ENCODE assay signal across 26 cellular contexts in genomic region chr20:1539816-1540215, GRCh38. TPM values are rescaled to one million over a fixed set of nuclear protein-coding genes. Genes with fewer than 3 reads are reported as not detected.
"Had no signal": no experiment of that assay in that cellular context is flagged by ENCODE, and none has a peak within 500 bp of the region (broad histone marks: within the 10 kb centered on the region; RNA-seq: fewer than 3 reads in every experiment).

No MANE protein-coding gene starts in this region.

- H3K36me3 Mint-ChIP-seq: activated CD8-positive, alpha-beta memory T cell treated with anti-CD3 and anti-CD28 coated beads, Interleukin-2, amount 10 ng/mL, durations not matched to agents 7 days and 5 days; activated naive CD8-positive, alpha-beta T cell treated with anti-CD3 and anti-CD28 coated beads for 36 hours; T-cell had no signal

- H3K4me3 ChIP-seq: adrenal gland, PC-9, SK-N-MC had no signal

- H3K4me1 Mint-ChIP-seq: activated CD8-positive, alpha-beta memory T cell treated with anti-CD3 and anti-CD28 coated beads, Interleukin-2, amount 10 ng/mL, durations not matched to agents 7 days and 5 days; central memory CD8-positive, alpha-beta T cell had no signal

- H3K9me3 Mint-ChIP-seq: central memory CD8-positive, alpha-beta T cell had no signal

- ATAC-seq: activated CD8-positive, alpha-beta memory T cell treated with anti-CD3 and anti-CD28 coated beads, Interleukin-2, amount 10 ng/mL, durations not matched to agents 7 days and 5 days; T-cell had no signal

- H3K27me3 ChIP-seq: adrenal gland had no signal

- H3K9me3 ChIP-seq: adrenal gland had no signal

- H3K36me3 ChIP-seq: adrenal gland, WERI-Rb-1 had no signal

- H3K27me3 Mint-ChIP-seq: activated naive CD8-positive, alpha-beta T cell treated with anti-CD3 and anti-CD28 coated beads for 36 hours; activated T-cell treated with anti-CD3 and anti-CD28 coated beads, Interleukin-2, amount 50 U/mL, for 24 hours; central memory CD8-positive, alpha-beta T cell; T-cell had no signal

- H3K4me1 ChIP-seq: adrenal gland had no signal

- H3K27ac ChIP-seq: adrenal gland, PC-9, SK-N-MC, WERI-Rb-1 had no signal

- DNase-seq: activated CD4-positive, alpha-beta T cell treated with anti-CD3 and anti-CD28 coated beads for 48 hours; activated CD4-positive, alpha-beta T cell treated with anti-CD3 and anti-CD28 coated beads, Interleukin-2, amount 50 U/mL, for 4 hours; activated CD8-positive, alpha-beta memory T cell treated with anti-CD3 and anti-CD28 coated beads, Interleukin-2, amount 10 ng/mL, durations not matched to agents 7 days and 5 days; activated effector memory CD4-positive, alpha-beta T cell treated with anti-CD3 and anti-CD28 coated beads, Interleukin-2, amount 50 U/mL, for 16 hours; activated naive CD4-positive, alpha-beta T cell treated with Interleukin-2 at 50 U/mL for 16 hours; activated naive CD8-positive, alpha-beta T cell treated with anti-CD3 and anti-CD28 coated beads for 36 hours; activated T-cell treated with anti-CD3 and anti-CD28 coated beads, Interleukin-2, amount 50 U/mL, for 24 hours; adrenal gland; aorta; IMR-90; Kasumi-1; KBM-7; NCI-H1048; NCI-H146; NCI-H187 treated with DMSO at 0.1 percent for 48 hours; NCI-H2081 treated with DMSO at 0.1 percent for 48 hours; NCI-H446; NCI-H524; PC-9; T-cell; T-helper 2 cell; T1000; WERI-Rb-1 had no signal

- H3K4me3 Mint-ChIP-seq: activated CD8-positive, alpha-beta memory T cell treated with anti-CD3 and anti-CD28 coated beads, Interleukin-2, amount 10 ng/mL, durations not matched to agents 7 days and 5 days; activated naive CD8-positive, alpha-beta T cell treated with anti-CD3 and anti-CD28 coated beads for 36 hours; activated T-cell treated with anti-CD3 and anti-CD28 coated beads, Interleukin-2, amount 50 U/mL, for 24 hours; central memory CD8-positive, alpha-beta T cell; T-cell had no signal

- H3K27ac Mint-ChIP-seq: activated CD8-positive, alpha-beta memory T cell treated with anti-CD3 and anti-CD28 coated beads, Interleukin-2, amount 10 ng/mL, durations not matched to agents 7 days and 5 days; activated naive CD8-positive, alpha-beta T cell treated with anti-CD3 and anti-CD28 coated beads for 36 hours; activated T-cell treated with anti-CD3 and anti-CD28 coated beads, Interleukin-2, amount 50 U/mL, for 24 hours; T-cell had no signal

RNA-seq across cellular contexts. Expression of gene SIRPD, which starts 17.7 kb away (rescaled TPM):
- total RNA-seq: bronchial epithelial cell, IMR-90 had no signal

RNA-seq across cellular contexts. Expression of gene SIRPB2, which starts 48.6 kb away (rescaled TPM):
- total RNA-seq: activated CD8-positive, alpha-beta memory T cell treated with anti-CD3 and anti-CD28 coated beads, Interleukin-2, amount 10 ng/mL, durations not matched to agents 7 days and 5 days; activated naive CD8-positive, alpha-beta T cell treated with anti-CD3 and anti-CD28 coated beads for 36 hours; IMR-90 had no signal
